ENCODE assay signal across 19 cellular contexts in the genomic region with DNA sequence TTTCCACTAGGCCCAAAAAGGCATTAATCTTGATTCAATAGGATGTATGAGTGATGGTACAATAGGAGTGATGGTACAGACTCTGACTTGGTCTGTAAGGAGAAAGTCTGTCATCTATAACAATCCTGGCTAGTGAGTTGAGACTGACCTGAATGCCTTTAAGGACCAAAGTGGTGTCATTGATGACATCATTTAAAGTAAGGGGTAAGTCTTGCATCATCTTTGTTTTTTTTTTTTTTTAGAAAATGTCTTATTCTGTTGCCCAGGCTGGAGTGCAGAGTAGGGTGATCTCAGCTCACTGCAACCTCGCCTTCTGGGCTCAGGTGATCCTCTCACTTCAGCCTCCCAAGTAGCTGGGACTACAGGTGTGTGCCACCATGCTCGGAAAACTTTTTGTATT. TPM values are rescaled to one million over a fixed set of nuclear protein-coding genes. Genes with fewer than 3 reads are reported as not detected.
DNase-seq lines count a peak whose midpoint lies in the region; ATAC-seq, FAIRE-seq and TF ChIP-seq lines count a peak whose summit lies in the region.
"Had no signal": no experiment of that assay in that cellular context is flagged by ENCODE, and none has a peak within 500 bp of the region (broad histone marks: within the 10 kb centered on the region; RNA-seq: fewer than 3 reads in every experiment).

No MANE protein-coding gene starts in this region.

- DNase-seq in HepG2 (ENCODE audit: low spot score) (no peak), right lobe of liver (no peak), OCI-M1 (lab: John Stamatoyannopoulos, UW) (peak; percentile 40), fibroblast of villous mesenchyme (ENCODE audit: low read depth) (peak; percentile 7), SK-N-DZ (ENCODE audit: low spot score) (no peak)
- DNase-seq: 8988T; CD4-positive, alpha-beta memory T cell; DMS153; DMS79; GDM1; H7 had no signal

- H3K4me3 ChIP-seq in HepG2 (replicated peaks in 1 of 3; ENCODE audit: insufficient read depth in 1 of 3, low read depth in 2 of 3, low read length in 3 of 3) (no peak overlapping the region), right lobe of liver (no peak overlapping the region), fibroblast of villous mesenchyme (ENCODE audit: low read depth, low read length) (no peak overlapping the region)
- H3K4me3 ChIP-seq: BLaER1, GM23338 had no signal

- no peaks in the 10 kb centered on the region for H3K79me2 ChIP-seq in HepG2 (ENCODE audit: insufficient read depth, low read length)

- H3K27me3 ChIP-seq in HepG2 (ENCODE audit: control insufficient read depth in 1 of 2, insufficient read depth in 2 of 2, low read length in 2 of 2) (peaks cover 0 to 19% of the 10 kb centered on the region in 2 experiments; a peak in 2 of 5 replicates), right lobe of liver (no peaks in the 10 kb centered on the region)

- no peak for FAIRE-seq in HepG2 (lab: Jason Lieb, UNC)
- FAIRE-seq: GM12892, GM18507 had no signal

- in situ Hi-C loops in HepG2 (cut with HindIII; ENCODE audit: extremely low pct_ligation_motif_present, low pct_unique_long_range_greater_than_20kb), result no loop called here

- H4K20me1 ChIP-seq in HepG2 (ENCODE audit: insufficient read depth, low read length), result no peaks in the 10 kb centered on the region
- H4K20me1 ChIP-seq: BLaER1 had no signal

- TF ChIP-seq RAD21 in HepG2 (CRISPR knock-in tag; IDR thresholded peaks at IDR 0.05), result no peak

- H3K4me2 ChIP-seq in HepG2 (ENCODE audit: low read depth, low read length), result no peak overlapping the region
- H3K4me2 ChIP-seq: BLaER1, GM23338 had no signal

- no peak overlapping the region for H3K9ac ChIP-seq in HepG2 (ENCODE audit: insufficient read depth, low read depth, low read length)
- H3K9ac ChIP-seq: BLaER1 had no signal

- intact Hi-C loops in HepG2 (cut with micrococcal nuclease; ENCODE audit: unreplicated experiment) (no loop called here), right lobe of liver (cut with DNase I) (no loop called here)

- CTCF ChIA-PET in HepG2 (lab: Yijun Ruan, JAX; ENCODE audit: low intra/inter-chr PET ratio, low total read pairs), result no interaction called here

- TF ChIP-seq EP300 in HepG2 (IDR thresholded peaks at IDR 0.05; ENCODE audit: low read depth in 2 of 2, low read length in 2 of 2), result no peak
- no peak for TF ChIP-seq EP300 in HepG2 (CRISPR knock-in tag; IDR thresholded peaks at IDR 0.05; ENCODE audit: borderline replicate concordance)

- H3K36me3 ChIP-seq in HepG2 (replicated peaks in 1 of 2; ENCODE audit: control insufficient read depth in 1 of 2, insufficient read depth in 2 of 2, low read length in 2 of 2) (no peaks in the 10 kb centered on the region), right lobe of liver (no peaks in the 10 kb centered on the region)
- H3K36me3 ChIP-seq: BLaER1 had no signal

- TF ChIP-seq CTCF in HepG2 (CRISPR knock-in tag; IDR thresholded peaks at IDR 0.05), result no peak
- TF ChIP-seq CTCF in right lobe of liver (IDR thresholded peaks at IDR 0.05), result no peak
- TF ChIP-seq CTCF in fibroblast of villous mesenchyme (IDR thresholded peaks at IDR 0.05; ENCODE audit: insufficient read depth, low read depth, low read length), result no peak

- no TSS peak for BruUV-seq in HepG2 (replicated peaks; lab: Mats Ljungman, UMichigan)

- ATAC-seq in HepG2 (no peak), right lobe of liver (no peak), HG02798 (IDR thresholded peaks at IDR 0.05; ENCODE audit: poor library complexity, unreplicated experiment) (no peak), HG03108 (IDR thresholded peaks at IDR 0.05; ENCODE audit: unreplicated experiment) (no peak)
- ATAC-seq: GM23338, HCT116 had no signal

- POLR2A ChIA-PET in HepG2 (lab: Yijun Ruan, JAX), result no interaction called here

- H3K9me3 ChIP-seq in HepG2 (ENCODE audit: low read length) (no peaks in the 10 kb centered on the region), right lobe of liver (no peaks in the 10 kb centered on the region)

- H3K27ac ChIP-seq in HepG2 (ENCODE audit: extremely low read length, insufficient read depth, low read length) (no peak overlapping the region), right lobe of liver (no peak overlapping the region)
- H3K27ac ChIP-seq: BLaER1, HL-60 had no signal

- H3K4me1 ChIP-seq in HepG2 (ENCODE audit: insufficient read depth, low read length) (peaks cover 15% of the 10 kb centered on the region), right lobe of liver (peaks cover 0 to 5% (median 0%) of the 10 kb centered on the region in 4 donors)
- H3K4me1 ChIP-seq: BLaER1 had no signal

- 31% methylated on average over 2 of the region's 2 CpGs for WGBS in HepG2 (ENCODE audit: low lambda C conversion rate)
- 94% methylated on average over 2 of the region's 2 CpGs for WGBS in right lobe of liver (ENCODE audit: insufficient coverage, low coverage, low lambda C conversion rate, missing lambda C conversion rate)

- no peak overlapping the region for H2AFZ ChIP-seq in HepG2 (ENCODE audit: low read length)

- TF ChIP-seq POLR2A in HepG2 (IDR thresholded peaks at IDR 0.05; ENCODE audit: insufficient read depth in 1 of 2, low read depth in 2 of 2, low read length in 2 of 2), result no peak
- no peak for TF ChIP-seq POLR2A in right lobe of liver (IDR thresholded peaks at IDR 0.05)

TF ChIP-seq in HepG2, 621 proteins besides CTCF, POLR2A, EP300 and RAD21:
- peak; percentile 94 for TF ChIP-seq ATF7 (IDR thresholded peaks at IDR 0.05)
- no peak for TF ChIP-seq ATF7 (CRISPR knock-in tag; IDR thresholded peaks at IDR 0.05)
- peak; percentile 21; the same call in 1 of the 2 replicates for TF ChIP-seq CEBPB (IDR thresholded peaks at IDR 0.05; ENCODE audit: borderline replicate concordance, low read depth, low read length)
- TF ChIP-seq CREB1 (IDR thresholded peaks at IDR 0.05), result peak; percentile 71
- no peak for TF ChIP-seq CREB1 (CRISPR knock-in tag; IDR thresholded peaks at IDR 0.05)
- no peak for TF ChIP-seq ZNF569 (CRISPR knock-in tag; IDR thresholded peaks at IDR 0.05; ENCODE audit: borderline replicate concordance)
- TF ChIP-seq SSRP1 (CRISPR knock-in tag; IDR thresholded peaks at IDR 0.05), result no peak
- TF ChIP-seq, protein P1, sequence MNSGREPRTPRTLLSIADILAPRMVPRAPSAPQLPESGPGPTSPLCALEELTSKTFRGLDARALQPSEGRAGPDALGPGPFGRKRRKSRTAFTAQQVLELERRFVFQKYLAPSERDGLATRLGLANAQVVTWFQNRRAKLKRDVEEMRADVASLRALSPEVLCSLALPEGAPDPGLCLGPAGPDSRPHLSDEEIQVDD (CRISPR knock-in tag; IDR thresholded peaks at IDR 0.05; ENCODE audit: borderline replicate concordance), result no peak

RNA-seq across cellular contexts. Expression of a gene that starts 5.6 kb away (rescaled TPM):
- total RNA-seq in HepG2 (2016; rRNA removed; fragmentation: Illumina TruSeq; extraction: Trizol) (11.7 and 14.8 TPM in 2 replicates), right lobe of liver (100 to 1,000 TPM in 1 of 6 experiments, 10 to 100 TPM in 5; 47.9 to 189 (median 54.2) TPM), fibroblast of villous mesenchyme (31.2 and 53.1 TPM in 2 replicates)
- total RNA-seq in HepG2 (2016; cell fraction: cytosol; rRNA removed; fragmentation: Illumina TruSeq; extraction: Trizol; ENCODE audit: low read depth), result 12.3 and 13.1 TPM in 2 replicates
- total RNA-seq in HepG2 (2016; cell fraction: insoluble cytoplasmic fraction; rRNA removed; fragmentation: Illumina TruSeq; extraction: Trizol), result 14.9 and 15.7 TPM in 2 replicates
- total RNA-seq in HepG2 (2016; cell fraction: membrane; rRNA removed; fragmentation: Illumina TruSeq; extraction: Trizol), result 15.8 and 19.0 TPM in 2 replicates
- total RNA-seq in HepG2 (2016; cell fraction: nucleus; rRNA removed; fragmentation: Illumina TruSeq; extraction: Trizol), result 10.6 and 12.1 TPM in 2 replicates
- 22.7 and 38.5 TPM in 2 replicates for polyA plus RNA-seq in HepG2 (2011; rRNA removed)
- 20.6 and 27.2 TPM in 2 replicates for polyA plus RNA-seq in HepG2 (2011; cell fraction: cytosol; rRNA removed)
- polyA plus RNA-seq in HepG2 (2011; cell fraction: nucleus; rRNA removed), result 5.3 and 7.0 TPM in 2 replicates
- 18.8 and 51.5 TPM in 2 replicates for polyA plus RNA-seq in HepG2 (2012)
- 12.8 and 17.6 TPM in 2 replicates for polyA plus RNA-seq in HepG2 (2016; cell fraction: cytosol; fragmentation: Illumina TruSeq; extraction: Trizol; ENCODE audit: low read depth)
- polyA plus RNA-seq in HepG2 (2016; cell fraction: insoluble cytoplasmic fraction; fragmentation: Illumina TruSeq; extraction: Trizol; ENCODE audit: low read depth), result 11.9 and 14.7 TPM in 2 replicates
- 13.4 and 20.3 TPM in 2 replicates for polyA plus RNA-seq in HepG2 (2016; cell fraction: membrane; fragmentation: Illumina TruSeq; extraction: Trizol; ENCODE audit: low read depth)
- 11.9 and 14.7 TPM in 2 replicates for polyA plus RNA-seq in HepG2 (2016; cell fraction: nucleus; fragmentation: Illumina TruSeq; extraction: Trizol; ENCODE audit: insufficient read depth, low read depth)
- 10.5 and 24.5 TPM in 2 replicates for polyA minus RNA-seq in HepG2 (2011; rRNA and poly(A)+ RNA removed; ENCODE audit: low replicate concordance)
- 9.0 and 12.6 TPM in 2 replicates for polyA minus RNA-seq in HepG2 (2011; cell fraction: cytosol; rRNA and poly(A)+ RNA removed)
- 9.8 and 13.3 TPM in 2 replicates for polyA minus RNA-seq in HepG2 (2011; cell fraction: nucleus; rRNA and poly(A)+ RNA removed)
- not detected in 2 replicates for polyA plus RNA-seq in SK-N-DZ (2014; cell fraction: cytosol; rRNA removed)
- not detected in 2 replicates for polyA plus RNA-seq in SK-N-DZ (2014; cell fraction: nucleus; rRNA removed)
- polyA plus RNA-seq: CD4-positive, alpha-beta memory T cell had no signal

Comparison
In these comparisons a context has a peak if more than half of its experiments do, and no peak if none do; other contexts are left out.
1. DNase-seq: peak in OCI-M1 (single experiment) and fibroblast of villous mesenchyme (single experiment); none in HepG2 (single experiment), right lobe of liver (0 of 3) and SK-N-DZ (single experiment).